In the genomic region with DNA sequence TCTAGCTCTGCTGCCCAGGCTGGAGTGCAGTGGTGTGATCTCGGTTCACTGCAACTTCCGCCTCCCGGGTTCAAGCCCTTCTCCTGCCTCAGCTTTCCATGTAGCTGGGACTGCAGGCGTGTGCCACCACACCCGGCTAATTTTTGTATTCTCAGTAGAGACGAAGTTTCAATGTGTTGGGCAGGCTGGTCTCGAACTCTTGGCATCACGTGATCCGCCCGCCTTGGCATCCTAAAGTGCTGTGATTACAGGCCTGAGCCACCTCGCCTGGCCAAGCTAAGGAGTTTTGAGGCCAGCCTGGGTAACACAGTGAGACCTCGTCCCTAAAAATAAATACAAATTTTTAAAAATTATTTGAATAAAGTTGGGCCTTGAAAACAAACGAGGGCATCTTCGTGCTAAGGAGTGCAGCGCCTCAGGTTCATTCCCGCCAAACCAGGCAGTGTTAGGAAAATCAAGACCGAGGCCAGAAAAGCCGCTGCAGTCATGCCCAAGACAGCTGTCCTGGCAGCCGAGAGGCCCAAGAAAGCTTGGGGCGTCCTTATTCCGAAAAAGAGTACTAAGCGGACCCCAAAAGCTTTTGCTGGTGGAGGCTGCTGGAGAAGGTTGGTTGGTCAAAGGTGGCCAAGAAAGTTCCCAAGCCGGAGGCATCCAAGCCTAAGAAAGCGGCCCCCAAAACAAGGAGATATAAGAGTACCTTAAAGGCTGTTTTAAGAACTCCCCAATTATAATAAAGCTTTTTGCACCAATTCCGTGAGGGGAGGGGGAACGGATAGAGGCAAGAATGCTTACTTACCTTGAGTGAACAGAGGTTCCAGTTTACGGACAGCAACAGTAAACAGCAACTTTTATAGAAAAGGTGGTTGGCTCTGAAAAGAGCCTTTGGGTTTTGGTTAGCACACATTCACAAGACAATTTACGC, we compare ENCODE assay signal across 8 cellular contexts.
DNase-seq lines count a peak whose midpoint lies in the region; ATAC-seq and TF ChIP-seq lines count a peak whose summit lies in the region.

No MANE protein-coding gene starts in this region.

- no peak for ATAC-seq in HG02970 (IDR thresholded peaks at IDR 0.05; ENCODE audit: low FRiP score, unreplicated experiment)

- 25 to 37% (median 34%) methylated on average over 28 of the region's 28 CpGs for WGBS in adipose tissue, 3 donors

- H3K9me3 ChIP-seq in subcutaneous abdominal adipose tissue (ENCODE audit: control insufficient read depth in 5 of 5, low read length in 5 of 5) = peaks cover 0 to 6% (median 0%) of the 10 kb centered on the region in 5 donors

- H3K4me1 ChIP-seq in subcutaneous abdominal adipose tissue (ENCODE audit: control insufficient read depth in 5 of 5, insufficient read depth in 5 of 5, low read length in 5 of 5) = peaks cover 4 to 39% (median 31%) of the 10 kb centered on the region in 5 donors

- H3K36me3 ChIP-seq in kidney epithelial cell (ENCODE audit: control insufficient read depth, insufficient read depth, low read length) (no peaks in the 10 kb centered on the region), subcutaneous abdominal adipose tissue (ENCODE audit: control insufficient read depth in 5 of 5, insufficient read depth in 5 of 5, low read length in 5 of 5) (no peaks in the 10 kb centered on the region)

- DNase-seq in ELR (ENCODE audit: low read depth) = peak; percentile 61
- DNase-seq in NAMALWA (ENCODE audit: low spot score) = peak; percentile 89
- no peak for DNase-seq in kidney epithelial cell (ENCODE audit: low read depth)
- no peak for DNase-seq in KG1 (lab: John Stamatoyannopoulos, UW)
- no peak for DNase-seq in NCI-H2171 treated with DMSO at 0.1 percent for 48 hours (lab: John Stamatoyannopoulos, UW)

- H3K9ac ChIP-seq in subcutaneous abdominal adipose tissue (ENCODE audit: low read length in 5 of 5) = peak overlapping the region in 2 of 5 donors; percentile 58 to 80

- H3K27me3 ChIP-seq in kidney epithelial cell (ENCODE audit: control insufficient read depth, insufficient read depth, low read length) (no peaks in the 10 kb centered on the region), subcutaneous abdominal adipose tissue (ENCODE audit: control insufficient read depth in 5 of 5, insufficient read depth in 4 of 5, low read length in 5 of 5) (peaks cover 0 to 31% (median 6%) of the 10 kb centered on the region in 5 donors)

- peak overlapping the region; percentile 54 for H3K4me3 ChIP-seq in kidney epithelial cell (ENCODE audit: low read depth, low read length)
- peak overlapping the region; percentile 67 to 92 (median 80) for H3K4me3 ChIP-seq in subcutaneous abdominal adipose tissue (ENCODE audit: low read depth in 1 of 5, low read length in 5 of 5)

- H3K27ac ChIP-seq in adipose tissue (ENCODE audit: low read depth, low read length) = peak overlapping the region; percentile 23
- peak overlapping the region; percentile 86 for H3K27ac ChIP-seq in subcutaneous abdominal adipose tissue (ENCODE audit: low read depth, low read length)

- TF ChIP-seq CTCF in kidney epithelial cell (IDR thresholded peaks at IDR 0.05; ENCODE audit: insufficient read depth, low read length, poor library complexity, severe bottlenecking) = no peak

Comparison
In these comparisons a context has a peak if more than half of its experiments do, and no peak if none do; other contexts are left out.
1. DNase-seq: peak in ELR (single experiment) and NAMALWA (single experiment); none in kidney epithelial cell (single experiment), KG1 (single experiment) and NCI-H2171 treated with DMSO at 0.1 percent for 48 hours (single experiment).